In genomic region chr2:239327536-239328305, GRCh38 we compare ENCODE assay signal across 8 cellular contexts.
DNase-seq lines count a peak whose midpoint lies in the region; ATAC-seq, FAIRE-seq and TF ChIP-seq lines count a peak whose summit lies in the region.

No MANE protein-coding gene starts in this region.

- H3K36me3 Mint-ChIP-seq in memory B cell (peaks cover 11% of the 10 kb centered on the region), type B pancreatic cell (peaks cover 15% of the 10 kb centered on the region)

- no peaks in the 10 kb centered on the region for H3K27me3 Mint-ChIP-seq in memory B cell
- no peaks in the 10 kb centered on the region for H3K27me3 Mint-ChIP-seq in type B pancreatic cell

- DNase-seq in activated T-cell treated with anti-CD3 and anti-CD28 coated beads, Interleukin-2, amount 50 U/mL, for 1 hour = peak; percentile 27
- DNase-seq in activated T-cell treated with anti-CD3 and anti-CD28 coated beads for 4 hours = no peak
- peak; percentile 59 for DNase-seq in activated CD8-positive, alpha-beta memory T cell treated with anti-CD3 and anti-CD28 coated beads, Interleukin-2, amount 50 U/mL, for 48 hours
- no peak for DNase-seq in memory B cell (ENCODE audit: low spot score in 2 of 2)
- DNase-seq in type B pancreatic cell (ENCODE audit: extremely low spot score, unreplicated experiment) = peak; percentile 62
- DNase-seq in urothelium cell line (ENCODE audit: low spot score) = no peak
- no peak for DNase-seq in stimulated activated CD4-positive, alpha-beta T cell treated with anti-CD3 and anti-CD28 coated beads, Interleukin-4, amount 100 ng/mL, for 24 hours
- DNase-seq in NOMO-1 treated with dmso at 0.1 percent for 144 hours (lab: John Stamatoyannopoulos, UW; ENCODE audit: unreplicated experiment) = no peak

- no peaks in the 10 kb centered on the region for H3K9me3 Mint-ChIP-seq in memory B cell
- no peaks in the 10 kb centered on the region for H3K9me3 Mint-ChIP-seq in type B pancreatic cell

- no peak for ATAC-seq in memory B cell (ENCODE audit: low read depth)

- H3K4me3 Mint-ChIP-seq in memory B cell (no peak overlapping the region), type B pancreatic cell (peak overlapping the region; percentile 49)

- no peak for FAIRE-seq in urothelium cell line (lab: Jason Lieb, UNC)

- H3K27ac Mint-ChIP-seq in memory B cell (peak overlapping the region; percentile 31), type B pancreatic cell (peak overlapping the region; percentile 81)

- H3K4me1 Mint-ChIP-seq in memory B cell (peaks cover 13% of the 10 kb centered on the region), type B pancreatic cell (ENCODE audit: unreplicated experiment) (peaks cover 53% of the 10 kb centered on the region)

- TF ChIP-seq CTCF in type B pancreatic cell (conservative IDR thresholded peaks at IDR 0.05) = no peak

Comparison
In these comparisons a context has a peak if more than half of its experiments do, and no peak if none do; other contexts are left out.
1. DNase-seq: peak in activated T-cell treated with anti-CD3 and anti-CD28 coated beads, Interleukin-2, amount 50 U/mL, for 1 hour (single experiment), activated CD8-positive, alpha-beta memory T cell treated with anti-CD3 and anti-CD28 coated beads, Interleukin-2, amount 50 U/mL, for 48 hours (single experiment) and type B pancreatic cell (single experiment); none in activated T-cell treated with anti-CD3 and anti-CD28 coated beads for 4 hours (single experiment), memory B cell (0 of 2), urothelium cell line (single experiment), stimulated activated CD4-positive, alpha-beta T cell treated with anti-CD3 and anti-CD28 coated beads, Interleukin-4, amount 100 ng/mL, for 24 hours (single experiment) and NOMO-1 treated with dmso at 0.1 percent for 144 hours (single experiment).